In the genomic region with DNA sequence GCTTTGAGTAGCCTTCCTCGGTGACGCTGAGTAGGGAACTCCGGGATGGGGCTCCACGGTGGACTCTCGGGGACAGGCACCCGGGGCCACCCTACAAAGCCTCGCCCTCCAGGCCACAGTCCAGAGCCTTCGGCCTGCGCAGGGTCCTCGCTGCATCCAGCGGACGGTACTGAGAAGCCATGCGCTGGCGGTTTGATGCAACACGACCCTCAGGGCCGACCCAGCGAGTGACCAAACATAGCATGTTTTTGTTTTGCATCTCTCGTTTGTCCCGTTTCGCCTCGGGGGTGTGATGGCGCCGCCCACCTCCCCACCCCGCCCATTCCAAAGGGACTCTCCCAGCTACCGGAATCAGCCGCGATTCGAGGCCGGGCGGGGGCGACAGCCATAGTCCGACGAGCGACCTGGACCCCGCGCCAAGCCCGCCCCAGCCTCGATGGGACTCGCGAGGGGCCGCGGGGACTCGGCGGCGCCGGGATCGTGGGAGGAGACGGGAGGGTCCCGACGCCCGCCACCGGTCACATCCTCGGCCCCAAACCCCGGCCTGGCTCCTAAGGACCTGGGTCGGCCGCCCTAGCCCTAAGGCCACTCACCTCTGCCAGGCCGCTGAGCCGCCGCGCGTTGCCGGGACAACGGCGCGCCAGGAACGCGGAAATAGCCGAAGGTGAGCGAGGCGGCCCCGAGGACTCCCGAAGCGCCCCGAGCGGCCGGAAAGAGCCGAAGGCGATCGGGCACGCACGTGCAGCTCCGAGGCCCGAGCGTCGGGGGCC, we compare ENCODE assay signal across 8 cellular contexts. TPM values are rescaled to one million over a fixed set of nuclear protein-coding genes. Genes with fewer than 3 reads are reported as not detected.
A peak's percentile ranks its signal among the peaks of the same experiment; 100 is the strongest.
DNase-seq lines count a peak whose midpoint lies in the region; ATAC-seq and TF ChIP-seq lines count a peak whose summit lies in the region.

No MANE protein-coding gene starts in this region.

- TSS peak; percentile 7 for BruUV-seq in MCF 10A (replicated peaks; lab: Mats Ljungman, UMichigan)

- peaks cover 20% of the 10 kb centered on the region for H3K4me1 ChIP-seq in iPS-18a (ENCODE audit: control insufficient read depth, low read depth, low read length)

- H3K4me1 Mint-ChIP-seq in MCF 10A (ENCODE audit: insufficient read depth, unreplicated experiment), result peaks cover 10% of the 10 kb centered on the region

- ATAC-seq in HG02885 (IDR thresholded peaks at IDR 0.05; ENCODE audit: poor library complexity, unreplicated experiment) (peak; percentile 48), HG03378 (IDR thresholded peaks at IDR 0.05; ENCODE audit: unreplicated experiment) (no peak)

- H3K27ac Mint-ChIP-seq in MCF 10A (ENCODE audit: low read depth, unreplicated experiment), result peak overlapping the region; percentile 97

- intact Hi-C loops in MCF 10A (cut with micrococcal nuclease), result loop anchor here (5.0 kb wide), 2 partner anchors 67 to 97 kb away; partner anchors contain the start of genes JPT2 and MAPK8IP3

- peak overlapping the region; percentile 61 for H3K9ac ChIP-seq in iPS-18a (ENCODE audit: low read length)

- peak overlapping the region; percentile 85 for H3K4me3 Mint-ChIP-seq in MCF 10A (ENCODE audit: unreplicated experiment)

- POLR2A ChIA-PET in MCF 10A (lab: Yijun Ruan, JAX), result interaction anchor here (0.6 to 3.6 kb wide), 19 partner anchors 8 to 1696 kb away, joined by 3 to 36 read pairs (median 4); partner anchors contain the start of genes EME2, JPT2, MAPK8IP3 and MRPS34

- no peaks in the 10 kb centered on the region for H3K9me3 ChIP-seq in iPS-18a (ENCODE audit: control insufficient read depth, low read depth, low read length)

- DNase-seq in GM04503 (ENCODE audit: low read depth) (peak; percentile 44), NCI-H2171 (lab: John Stamatoyannopoulos, UW) (peak; percentile 89), MCF 10A (ENCODE audit: unreplicated experiment) (peak; percentile 89), skeletal muscle cell (ENCODE audit: low read depth) (peak; percentile 33)

- no peaks in the 10 kb centered on the region for H3K9me3 Mint-ChIP-seq in MCF 10A (ENCODE audit: unreplicated experiment)

- H3K36me3 ChIP-seq in iPS-18a (ENCODE audit: control insufficient read depth, low read depth, low read length), result peaks cover 9% of the 10 kb centered on the region

- H3K4me3 ChIP-seq in iPS-18a (ENCODE audit: low read length), result peak overlapping the region; percentile 80
- peak overlapping the region; percentile 78 for H3K4me3 ChIP-seq in skeletal muscle cell (ENCODE audit: low read depth, low read length)

- peak overlapping the region; percentile 87 for H3K27ac ChIP-seq in VCaP
- H3K27ac ChIP-seq in iPS-18a (ENCODE audit: low read length), result peak overlapping the region; percentile 59

- peaks cover 20% of the 10 kb centered on the region for H3K27me3 ChIP-seq in iPS-18a (ENCODE audit: control insufficient read depth, insufficient read depth, low read length)

- peaks cover 48% of the 10 kb centered on the region for H3K36me3 Mint-ChIP-seq in MCF 10A (ENCODE audit: insufficient read depth, unreplicated experiment)

- no peak for TF ChIP-seq CTCF in VCaP (conservative IDR thresholded peaks at IDR 0.05)
- TF ChIP-seq CTCF in MCF 10A (IDR thresholded peaks at IDR 0.05; ENCODE audit: unreplicated experiment), result no peak

- CTCF ChIA-PET in MCF 10A (lab: Yijun Ruan, JAX), result no interaction called here

- H3K27me3 Mint-ChIP-seq in MCF 10A (ENCODE audit: insufficient read depth, unreplicated experiment), result no peaks in the 10 kb centered on the region

RNA-seq across cellular contexts. Expression of gene IFT140, which starts 1.6 kb away (rescaled TPM):
- total RNA-seq in MCF 10A (2022), result 18.6 and 19.7 TPM in 2 replicates

RNA-seq across cellular contexts. Expression of gene CRAMP1, which starts 1.9 kb away (rescaled TPM):
- 21.8 and 26.3 TPM in 2 replicates for total RNA-seq in MCF 10A (2022)

Comparison
In these comparisons a context has a peak if more than half of its experiments do, and no peak if none do; other contexts are left out.
1. DNase-seq: peak in every context shown above with its lines; median percentile 89 in NCI-H2171; 89 in MCF 10A; 44 in GM04503; 33 in skeletal muscle cell.